ENCODE assay signal across 25 cellular contexts in genomic region chr9:91732187-91733005, GRCh38.
DNase-seq lines count a peak whose midpoint lies in the region; ATAC-seq, FAIRE-seq and TF ChIP-seq lines count a peak whose summit lies in the region.
"Had no signal": no experiment of that assay in that cellular context is flagged by ENCODE, and none has a peak within 500 bp of the region (broad histone marks: within the 10 kb centered on the region; RNA-seq: fewer than 3 reads in every experiment).

No MANE protein-coding gene starts in this region.

- no peak for TF ChIP-seq RAD21 in GM12878 (IDR thresholded peaks at IDR 0.05; ENCODE audit: insufficient read depth, low read depth, low read length)

- peak; percentile 50 for DNase-seq in GM10266 (ENCODE audit: extremely low spot score)
- no peak for DNase-seq in GM12878 (ENCODE audit: low read depth, low spot score)
- DNase-seq in posterior vena cava (ENCODE audit: low spot score) = peak; percentile 71
- DNase-seq in Calu3 = no peak
- DNase-seq in HPDE6-E6E7 (ENCODE audit: extremely low spot score) = no peak
- DNase-seq: CD4-positive, CD25-positive, alpha-beta regulatory T cell; HCEC 1CT; IMR-90; KG1; MG63; NCI-H1105 treated with DMSO at 0.1 percent for 48 hours; NCI-H146; NCI-H1930; NCI-H2107; NCI-H524; NCI-H748 treated with DMSO at 0.1 percent for 48 hours; PC-3; SK-N-SH; SW 1271 had no signal

- no peak overlapping the region for H3K4me3 ChIP-seq in GM12878
- H3K4me3 ChIP-seq: BLaER1, MG63 had no signal

- POLR2A ChIA-PET in GM12878 (lab: Charles Lee) = no interaction called here

- no peaks in the 10 kb centered on the region for H3K79me2 ChIP-seq in GM12878 (ENCODE audit: control insufficient read depth, insufficient read depth, low read length)

- WGBS in GM12878 (ENCODE audit: insufficient coverage, insufficient replicate concordance, low lambda C conversion rate, missing lambda C conversion rate) = 44% methylated on average over 21 of the region's 21 CpGs

- no peaks in the 10 kb centered on the region for H3K4me1 ChIP-seq in GM12878 (ENCODE audit: control insufficient read depth, insufficient read depth, low read length)
- H3K4me1 ChIP-seq: BLaER1 had no signal

- 0 out of 2 replicates have a peak, but pooled peaks cover 3% of the 10 kb centered on the region for H4K20me1 ChIP-seq in GM12878 (ENCODE audit: control insufficient read depth, insufficient read depth)
- H4K20me1 ChIP-seq: BLaER1 had no signal

- no peak overlapping the region for H3K4me3 Mint-ChIP-seq in Calu3 (ENCODE audit: low read depth, unreplicated experiment)
- H3K4me3 Mint-ChIP-seq: CD4-positive, CD25-positive, alpha-beta regulatory T cell had no signal

- no peak for TF ChIP-seq POLR2A in GM12878 (IDR thresholded peaks at IDR 0.05; ENCODE audit: low read depth, low read length)

- no peak overlapping the region for H2AFZ ChIP-seq in GM12878 (ENCODE audit: control insufficient read depth, low read depth, low read length)

- H3K27ac Mint-ChIP-seq in Calu3 (ENCODE audit: unreplicated experiment) = no peak overlapping the region
- H3K27ac Mint-ChIP-seq: CD4-positive, CD25-positive, alpha-beta regulatory T cell had no signal

- RAD21 ChIA-PET in GM12878 (lab: Charles Lee; ENCODE audit: unreplicated experiment) = no interaction called here

- H3K9ac ChIP-seq in GM12878 (ENCODE audit: control insufficient read depth, insufficient read depth, low read length) = no peak overlapping the region
- H3K9ac ChIP-seq: BLaER1, SK-N-SH had no signal

- no peak overlapping the region for H3K27ac ChIP-seq in GM12878 (ENCODE audit: control insufficient read depth, insufficient read depth)
- H3K27ac ChIP-seq: BLaER1 had no signal

- CTCF ChIA-PET in GM12878 (lab: Yijun Ruan, JAX) (no interaction called here), Calu3 (lab: Charles Lee) (no interaction called here)

- H3K36me3 ChIP-seq in GM12878 (ENCODE audit: control insufficient read depth in 2 of 2, insufficient read depth in 2 of 2, low read length in 1 of 2) = no peaks in the 10 kb centered on the region
- H3K36me3 ChIP-seq: BLaER1, MG63 had no signal

- H3K4me1 Mint-ChIP-seq in Calu3 (ENCODE audit: low read depth, unreplicated experiment) = no peaks in the 10 kb centered on the region
- H3K4me1 Mint-ChIP-seq: CD4-positive, CD25-positive, alpha-beta regulatory T cell had no signal

- no peaks in the 10 kb centered on the region for H3K9me3 ChIP-seq in GM12878 (replicated peaks; ENCODE audit: control insufficient read depth, insufficient read depth, low read length)
- H3K9me3 ChIP-seq: BLaER1, MG63, SK-N-SH had no signal

- no peaks in the 10 kb centered on the region for H3K36me3 Mint-ChIP-seq in Calu3 (ENCODE audit: insufficient read depth, unreplicated experiment)
- H3K36me3 Mint-ChIP-seq: CD4-positive, CD25-positive, alpha-beta regulatory T cell had no signal

- peak; percentile 40 for ATAC-seq in GM18868 (IDR thresholded peaks at IDR 0.05; ENCODE audit: unreplicated experiment)
- peak; percentile 73 for ATAC-seq in GM12878
- no peak for ATAC-seq in HG03439 (IDR thresholded peaks at IDR 0.05; ENCODE audit: unreplicated experiment)
- ATAC-seq: PC-3 had no signal

- FAIRE-seq in GM12878 (lab: Jason Lieb, UNC) = no peak
- FAIRE-seq: D721Med, G401.6, H1 had no signal

- intact Hi-C loops in GM12878 (cut with micrococcal nuclease; ENCODE audit: unreplicated experiment) = no loop called here
- intact Hi-C loops in posterior vena cava (cut with DNase I) = no loop called here
- intact Hi-C loops in Calu3 (cut with micrococcal nuclease; ENCODE audit: unreplicated experiment) = no loop called here

- in situ Hi-C loops in GM12878 (cut with MboI) = loop anchor here (5.0 kb wide), 1 partner anchor 820 kb away; no protein-coding TSS in a partner anchor

- no peak for TF ChIP-seq CTCF in GM10266 (IDR thresholded peaks at IDR 0.05; ENCODE audit: control insufficient read depth, insufficient read depth, low read depth, missing control alignments)
- no peak for TF ChIP-seq CTCF in GM12878 (IDR thresholded peaks at IDR 0.05 in 2 of 3, conservative IDR thresholded peaks at IDR 0.05 in 1 of 3; ENCODE audit: control insufficient read depth in 2 of 3, extremely low read depth in 1 of 3, insufficient read depth in 1 of 3, low read depth in 3 of 3, low read length in 3 of 3)
- TF ChIP-seq CTCF in Calu3 (IDR thresholded peaks at IDR 0.05; ENCODE audit: unreplicated experiment) = no peak

- TF ChIP-seq EP300 in GM12878 (IDR thresholded peaks at IDR 0.05; ENCODE audit: borderline replicate concordance in 1 of 2, control insufficient read depth in 1 of 2, low read depth in 2 of 2, low read length in 2 of 2) = no peak

- H3K4me2 ChIP-seq in GM12878 (ENCODE audit: control insufficient read depth, insufficient read depth) = no peak overlapping the region
- H3K4me2 ChIP-seq: BLaER1, SK-N-SH had no signal

- no peaks in the 10 kb centered on the region for H3K9me3 Mint-ChIP-seq in Calu3 (ENCODE audit: low read depth, unreplicated experiment)
- H3K9me3 Mint-ChIP-seq: CD4-positive, CD25-positive, alpha-beta regulatory T cell had no signal

- SMC1A ChIA-PET in GM12878 (lab: Charles Lee; ENCODE audit: uncharacterized antibody, unreplicated experiment) = no interaction called here

- BruUV-seq in GM12878 (replicated peaks; lab: Mats Ljungman, UMichigan) (no TSS peak), Calu3 (replicated peaks; lab: Mats Ljungman, UMichigan) (no TSS peak)

- no peaks in the 10 kb centered on the region; a peak in 1 of 4 replicates for H3K27me3 ChIP-seq in GM12878 (replicated peaks in 1 of 2; ENCODE audit: control insufficient read depth in 2 of 2, insufficient read depth in 2 of 2, low read length in 1 of 2)
- H3K27me3 ChIP-seq: BLaER1, MG63 had no signal

- peaks cover 29% of the 10 kb centered on the region for H3K27me3 Mint-ChIP-seq in Calu3 (ENCODE audit: unreplicated experiment)

TF ChIP-seq in GM12878, 131 proteins besides CTCF, POLR2A, EP300 and RAD21:
- peak; percentile 16; the same call in 1 of the 2 replicates for TF ChIP-seq RUNX3 (IDR thresholded peaks at IDR 0.05; ENCODE audit: low read length)
- no peak for TF ChIP-seq RAD51 (IDR thresholded peaks at IDR 0.05)
- peak; percentile 78 for TF ChIP-seq TCF12 (IDR thresholded peaks at IDR 0.05; ENCODE audit: low read depth, low read length)

Comparison
In these comparisons a context has a peak if more than half of its experiments do, and no peak if none do; other contexts are left out.
1. DNase-seq: peak in GM10266 (single experiment) and posterior vena cava (single experiment); none in GM12878 (single experiment), Calu3 (single experiment) and HPDE6-E6E7 (single experiment).